Comparison of ENCODE assay signal across 8 cellular contexts in genomic region chr10:63629363-63630084, GRCh38.
DNase-seq lines count a peak whose midpoint lies in the region; ATAC-seq, FAIRE-seq and TF ChIP-seq lines count a peak whose summit lies in the region.

No MANE protein-coding gene starts in this region.

- DNase-seq in BE2C: peak; percentile 95
- peak; percentile 50 for DNase-seq in GM19238 (ENCODE audit: insufficient read length, low spot score)
- DNase-seq in NCI-H460 (ENCODE audit: extremely low read depth, low read depth): peak; percentile 91
- DNase-seq in activated CD4-positive, alpha-beta T cell treated with anti-CD3 and anti-CD28 coated beads, Interleukin-2, amount 10 ng/mL, durations not matched to agents 7 days and 5 days: peak; percentile 84
- peak; percentile 99 for DNase-seq in dermis blood vessel endothelial cell
- peak; percentile 76 for DNase-seq in HepG2 (ENCODE audit: low spot score)
- DNase-seq in stimulated activated CD4-positive, alpha-beta T cell treated with anti-CD3 and anti-CD28 coated beads, Interleukin-2, amount 100 ng/mL, for 48 hours: peak; percentile 65 to 75

- H3K4me1 Mint-ChIP-seq in activated CD4-positive, alpha-beta T cell treated with anti-CD3 and anti-CD28 coated beads, Interleukin-2, amount 10 ng/mL, durations not matched to agents 7 days and 5 days: peaks cover 49% of the 10 kb centered on the region

- H3K4me3 Mint-ChIP-seq in activated CD4-positive, alpha-beta T cell treated with anti-CD3 and anti-CD28 coated beads, Interleukin-2, amount 10 ng/mL, durations not matched to agents 7 days and 5 days: peak overlapping the region; percentile 81

- peak overlapping the region; percentile 90 for H3K27ac Mint-ChIP-seq in activated CD4-positive, alpha-beta T cell treated with anti-CD3 and anti-CD28 coated beads, Interleukin-2, amount 10 ng/mL, durations not matched to agents 7 days and 5 days

- no peaks in the 10 kb centered on the region for H3K9me3 ChIP-seq in BE2C
- H3K9me3 ChIP-seq in HepG2 (ENCODE audit: low read length): no peaks in the 10 kb centered on the region

- peak; percentile 54 for ATAC-seq in HG03439 (IDR thresholded peaks at IDR 0.05; ENCODE audit: unreplicated experiment)
- ATAC-seq in HepG2: peak; percentile 89

- peak overlapping the region; percentile 99 for H3K4me2 ChIP-seq in HepG2 (ENCODE audit: low read depth, low read length)

- H3K4me1 ChIP-seq in BE2C: peaks cover 4% of the 10 kb centered on the region
- peaks cover 30% of the 10 kb centered on the region for H3K4me1 ChIP-seq in HepG2 (ENCODE audit: insufficient read depth, low read length)

- H3K4me3 ChIP-seq in BE2C (ENCODE audit: low read depth, low read length) (peak overlapping the region; percentile 82), HepG2 (replicated peaks in 1 of 3; ENCODE audit: insufficient read depth in 1 of 3, low read depth in 2 of 3, low read length in 3 of 3) (peak overlapping the region; percentile 70 to 85 (median 75))

- TF ChIP-seq POLR2A in HepG2 (IDR thresholded peaks at IDR 0.05; ENCODE audit: insufficient read depth in 1 of 2, low read depth in 2 of 2, low read length in 2 of 2): no peak

- TF ChIP-seq EP300 in HepG2 (IDR thresholded peaks at IDR 0.05; ENCODE audit: low read depth in 2 of 2, low read length in 2 of 2) (no peak), HepG2 (CRISPR knock-in tag; IDR thresholded peaks at IDR 0.05; ENCODE audit: borderline replicate concordance) (no peak)

- TF ChIP-seq CTCF in BE2C (IDR thresholded peaks at IDR 0.05; ENCODE audit: low read depth, low read length): peak; percentile 85
- peak; percentile 87 for TF ChIP-seq CTCF in HepG2 (CRISPR knock-in tag; IDR thresholded peaks at IDR 0.05)

- in situ Hi-C loops in HepG2 (cut with HindIII; ENCODE audit: extremely low pct_ligation_motif_present, low pct_unique_long_range_greater_than_20kb): loop anchor here (5.0 to 10.0 kb wide), 3 partner anchors 85 to 462 kb away; no protein-coding TSS in a partner anchor

- H3K27ac ChIP-seq in HepG2 (ENCODE audit: extremely low read length, insufficient read depth, low read length): peak overlapping the region; percentile 60

- FAIRE-seq in HepG2 (lab: Jason Lieb, UNC): peak; percentile 44

- 0% methylated on average over 15 of the region's 24 CpGs for WGBS in HepG2 (ENCODE audit: low lambda C conversion rate)

- H3K36me3 ChIP-seq in BE2C: no peaks in the 10 kb centered on the region
- no peaks in the 10 kb centered on the region for H3K36me3 ChIP-seq in HepG2 (replicated peaks in 1 of 2; ENCODE audit: control insufficient read depth in 1 of 2, insufficient read depth in 2 of 2, low read length in 2 of 2)

- no peaks in the 10 kb centered on the region for H3K27me3 ChIP-seq in BE2C
- H3K27me3 ChIP-seq in HepG2 (ENCODE audit: control insufficient read depth in 1 of 2, insufficient read depth in 2 of 2, low read length in 2 of 2): no peaks in the 10 kb centered on the region; a peak in 1 of 5 replicates

- H3K36me3 Mint-ChIP-seq in activated CD4-positive, alpha-beta T cell treated with anti-CD3 and anti-CD28 coated beads, Interleukin-2, amount 10 ng/mL, durations not matched to agents 7 days and 5 days (ENCODE audit: low read depth): no peaks in the 10 kb centered on the region

- H4K20me1 ChIP-seq in HepG2 (ENCODE audit: insufficient read depth, low read length): no peaks in the 10 kb centered on the region

- H3K9ac ChIP-seq in HepG2 (ENCODE audit: insufficient read depth, low read depth, low read length): peak overlapping the region; percentile 63

- peak overlapping the region; percentile 97 for H2AFZ ChIP-seq in HepG2 (ENCODE audit: low read length)

- TSS peak; percentile 96 for BruUV-seq in HepG2 (replicated peaks; lab: Mats Ljungman, UMichigan)

- POLR2A ChIA-PET in activated CD4-positive, alpha-beta T cell treated with anti-CD3 and anti-CD28 coated beads, Interleukin-2, amount 10 ng/mL, durations not matched to agents 7 days and 5 days (lab: Charles Lee): interaction anchor here (0.6 to 1.5 kb wide), 4 partner anchors 91 to 443 kb away, joined by 3 to 5 read pairs (median 4); no protein-coding TSS in a partner anchor
- POLR2A ChIA-PET in HepG2 (lab: Yijun Ruan, JAX): interaction anchor here (2.6 to 3.2 kb wide), 3 partner anchors 164 to 462 kb away, joined by 7 to 27 read pairs (median 7); partner anchors contain the start of gene JMJD1C

- peak; percentile 72 for TF ChIP-seq RAD21 in HepG2 (CRISPR knock-in tag; IDR thresholded peaks at IDR 0.05)

- no peaks in the 10 kb centered on the region for H3K79me2 ChIP-seq in HepG2 (ENCODE audit: insufficient read depth, low read length)

- H3K9me3 Mint-ChIP-seq in activated CD4-positive, alpha-beta T cell treated with anti-CD3 and anti-CD28 coated beads, Interleukin-2, amount 10 ng/mL, durations not matched to agents 7 days and 5 days: no peaks in the 10 kb centered on the region

- intact Hi-C loops in HepG2 (cut with micrococcal nuclease; ENCODE audit: unreplicated experiment): loop anchor here (1.0 to 2.0 kb wide), 4 partner anchors 137 to 412 kb away; no protein-coding TSS in a partner anchor

- CTCF ChIA-PET in activated CD4-positive, alpha-beta T cell treated with anti-CD3 and anti-CD28 coated beads, Interleukin-2, amount 10 ng/mL, durations not matched to agents 7 days and 5 days (lab: Charles Lee): interaction anchor here (0.5 to 4.6 kb wide), 22 partner anchors 8 to 811 kb away, joined by 3 to 42 read pairs (median 4); no protein-coding TSS in a partner anchor
- CTCF ChIA-PET in HepG2 (lab: Yijun Ruan, JAX; ENCODE audit: low intra/inter-chr PET ratio, low total read pairs): interaction anchor here (1.3 to 1.5 kb wide), 2 partner anchors 413 to 463 kb away, joined by 6 to 19 read pairs; no protein-coding TSS in a partner anchor

- peaks cover 1% of the 10 kb centered on the region for H3K27me3 Mint-ChIP-seq in activated CD4-positive, alpha-beta T cell treated with anti-CD3 and anti-CD28 coated beads, Interleukin-2, amount 10 ng/mL, durations not matched to agents 7 days and 5 days

TF ChIP-seq in HepG2, 621 proteins besides CTCF, POLR2A, EP300 and RAD21 (continues in another document):
- TF ChIP-seq ZNF749 (CRISPR knock-in tag; IDR thresholded peaks at IDR 0.05; ENCODE audit: borderline replicate concordance): no peak
- TF ChIP-seq ZSCAN22 (CRISPR knock-in tag; IDR thresholded peaks at IDR 0.05): no peak
- peak; percentile 52 for TF ChIP-seq SAP130 (CRISPR knock-in tag; IDR thresholded peaks at IDR 0.05; ENCODE audit: low read depth)
- TF ChIP-seq NCOR1 (IDR thresholded peaks at IDR 0.05; ENCODE audit: borderline replicate concordance, low read length): no peak
- TF ChIP-seq BHLHE40 (IDR thresholded peaks at IDR 0.05; ENCODE audit: low read length): no peak
- TF ChIP-seq, protein P1, sequence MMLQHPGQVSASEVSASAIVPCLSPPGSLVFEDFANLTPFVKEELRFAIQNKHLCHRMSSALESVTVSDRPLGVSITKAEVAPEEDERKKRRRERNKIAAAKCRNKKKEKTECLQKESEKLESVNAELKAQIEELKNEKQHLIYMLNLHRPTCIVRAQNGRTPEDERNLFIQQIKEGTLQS (CRISPR knock-in tag; IDR thresholded peaks at IDR 0.05): no peak
- no peak for TF ChIP-seq ZNF652 (CRISPR knock-in tag; IDR thresholded peaks at IDR 0.05; ENCODE audit: borderline replicate concordance, low read depth)
- TF ChIP-seq ARID2 (CRISPR knock-in tag; IDR thresholded peaks at IDR 0.05; ENCODE audit: borderline replicate concordance): 0 out of 2 replicates have a peak, but pooled peaks have one; percentile 49
- TF ChIP-seq MYPOP (CRISPR knock-in tag; IDR thresholded peaks at IDR 0.05): no peak
- 0 out of 2 replicates have a peak, but pooled peaks have one; percentile 29 for TF ChIP-seq ZNF431 (CRISPR knock-in tag; IDR thresholded peaks at IDR 0.05; ENCODE audit: borderline replicate concordance, low read depth)
- TF ChIP-seq, protein P2, sequence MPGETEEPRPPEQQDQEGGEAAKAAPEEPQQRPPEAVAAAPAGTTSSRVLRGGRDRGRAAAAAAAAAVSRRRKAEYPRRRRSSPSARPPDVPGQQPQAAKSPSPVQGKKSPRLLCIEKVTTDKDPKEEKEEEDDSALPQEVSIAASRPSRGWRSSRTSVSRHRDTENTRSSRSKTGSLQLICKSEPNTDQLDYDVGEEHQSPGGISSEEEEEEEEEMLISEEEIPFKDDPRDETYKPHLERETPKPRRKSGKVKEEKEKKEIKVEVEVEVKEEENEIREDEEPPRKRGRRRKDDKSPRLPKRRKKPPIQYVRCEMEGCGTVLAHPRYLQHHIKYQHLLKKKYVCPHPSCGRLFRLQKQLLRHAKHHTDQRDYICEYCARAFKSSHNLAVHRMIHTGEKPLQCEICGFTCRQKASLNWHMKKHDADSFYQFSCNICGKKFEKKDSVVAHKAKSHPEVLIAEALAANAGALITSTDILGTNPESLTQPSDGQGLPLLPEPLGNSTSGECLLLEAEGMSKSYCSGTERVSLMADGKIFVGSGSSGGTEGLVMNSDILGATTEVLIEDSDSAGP (CRISPR knock-in tag; IDR thresholded peaks at IDR 0.05; ENCODE audit: borderline replicate concordance): peak; percentile 68; the same call in 1 of the 2 replicates
- no peak for TF ChIP-seq TP53 (CRISPR knock-in tag; conservative IDR thresholded peaks at IDR 0.05)
- no peak for TF ChIP-seq NFE2L2 (IDR thresholded peaks at IDR 0.05; ENCODE audit: low read length)
- TF ChIP-seq ERF (CRISPR knock-in tag; IDR thresholded peaks at IDR 0.05): no peak

Comparison
In these comparisons a context has a peak if more than half of its experiments do, and no peak if none do; other contexts are left out.
1. Peak in every context shown above with its lines: DNase-seq, ATAC-seq, H3K4me3 ChIP-seq and H3K27ac ChIP-seq.